18 cellular contexts compared by ENCODE assay signal in the genomic region with DNA sequence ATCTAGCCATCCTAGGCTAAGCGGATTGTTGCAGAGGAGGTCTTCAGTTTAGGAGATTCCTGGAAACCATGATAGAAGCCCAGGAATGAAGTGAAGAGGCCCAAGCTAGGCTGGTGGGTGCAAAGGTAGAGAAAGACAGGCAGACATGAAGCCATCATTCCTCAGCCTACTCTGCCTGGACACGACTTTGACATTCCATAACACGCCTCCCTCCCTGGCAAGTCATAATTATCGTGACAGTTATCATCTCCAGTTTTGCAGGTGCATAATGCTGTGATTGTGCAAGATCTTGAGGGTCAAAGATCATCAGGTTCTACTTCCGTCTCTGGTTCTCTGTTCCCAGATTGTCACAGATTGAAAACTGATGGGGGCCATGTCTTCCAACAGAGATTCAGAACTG. TPM values are rescaled to one million over a fixed set of nuclear protein-coding genes. Genes with fewer than 3 reads are reported as not detected.
DNase-seq lines count a peak whose midpoint lies in the region; ATAC-seq, FAIRE-seq and TF ChIP-seq lines count a peak whose summit lies in the region.
"Had no signal": no experiment of that assay in that cellular context is flagged by ENCODE, and none has a peak within 500 bp of the region (broad histone marks: within the 10 kb centered on the region; RNA-seq: fewer than 3 reads in every experiment).

No MANE protein-coding gene starts in this region.

- no peak for TF ChIP-seq RAD21 in HepG2 (CRISPR knock-in tag; IDR thresholded peaks at IDR 0.05)

- FAIRE-seq in HepG2 (lab: Jason Lieb, UNC), result no peak
- FAIRE-seq: A549 had no signal

- no TSS peak for BruUV-seq in HepG2 (replicated peaks; lab: Mats Ljungman, UMichigan)

- no peaks in the 10 kb centered on the region for H3K36me3 ChIP-seq in HepG2 (replicated peaks in 1 of 2; ENCODE audit: control insufficient read depth in 1 of 2, insufficient read depth in 2 of 2, low read length in 2 of 2)
- no peaks in the 10 kb centered on the region for H3K36me3 ChIP-seq in right lobe of liver
- no peaks in the 10 kb centered on the region for H3K36me3 ChIP-seq in colonic mucosa
- no peaks in the 10 kb centered on the region for H3K36me3 ChIP-seq in mucosa of descending colon (ENCODE audit: low read depth)

- POLR2A ChIA-PET in HepG2 (lab: Yijun Ruan, JAX), result interaction anchor here (5.2 kb wide), 1 partner anchor 15 kb away, joined by 57 read pairs; the partner anchor contains the start of gene FZD5

- ATAC-seq in HepG2, result 0 out of 3 replicates have a peak, but pooled peaks have one; percentile 11
- ATAC-seq in right lobe of liver, result no peak
- ATAC-seq in mucosa of descending colon, result peak; percentile 56
- ATAC-seq in HG03457 (IDR thresholded peaks at IDR 0.05; ENCODE audit: unreplicated experiment), result no peak
- no peak for ATAC-seq in left ventricle myocardium superior
- ATAC-seq: A549 had no signal

- TF ChIP-seq EP300 in HepG2 (IDR thresholded peaks at IDR 0.05; ENCODE audit: low read depth in 2 of 2, low read length in 2 of 2) (no peak), HepG2 (CRISPR knock-in tag; IDR thresholded peaks at IDR 0.05; ENCODE audit: borderline replicate concordance) (no peak)

- H3K27me3 ChIP-seq in HepG2 (ENCODE audit: control insufficient read depth in 1 of 2, insufficient read depth in 2 of 2, low read length in 2 of 2) (no peaks in the 10 kb centered on the region), right lobe of liver (no peaks in the 10 kb centered on the region), colonic mucosa (no peaks in the 10 kb centered on the region)

- no peak overlapping the region for H2AFZ ChIP-seq in HepG2 (ENCODE audit: low read length)

- intact Hi-C loops in HepG2 (cut with micrococcal nuclease; ENCODE audit: unreplicated experiment) (no loop called here), right lobe of liver (cut with DNase I) (no loop called here), colonic mucosa (cut with DNase I) (no loop called here), mucosa of descending colon (cut with DNase I, micrococcal nuclease) (no loop called here), left ventricle myocardium superior (cut with micrococcal nuclease) (no loop called here)

- H3K9ac ChIP-seq in HepG2 (ENCODE audit: insufficient read depth, low read depth, low read length), result no peak overlapping the region
- no peak overlapping the region for H3K9ac ChIP-seq in colonic mucosa (ENCODE audit: low read depth in 2 of 2, low read length in 2 of 2)

- no peaks in the 10 kb centered on the region for H3K79me2 ChIP-seq in HepG2 (ENCODE audit: insufficient read depth, low read length)

- no peak for TF ChIP-seq CTCF in HepG2 (CRISPR knock-in tag; IDR thresholded peaks at IDR 0.05)
- no peak for TF ChIP-seq CTCF in right lobe of liver (IDR thresholded peaks at IDR 0.05)
- TF ChIP-seq CTCF in colonic mucosa (IDR thresholded peaks at IDR 0.05), result no peak
- no peak for TF ChIP-seq CTCF in mucosa of descending colon (IDR thresholded peaks at IDR 0.05)

- H3K9me3 ChIP-seq in HepG2 (ENCODE audit: low read length) (no peaks in the 10 kb centered on the region), right lobe of liver (no peaks in the 10 kb centered on the region), colonic mucosa (no peaks in the 10 kb centered on the region), mucosa of descending colon (no peaks in the 10 kb centered on the region)
- H3K9me3 ChIP-seq: A549, Caco-2 had no signal

- WGBS in HepG2 (ENCODE audit: low lambda C conversion rate), result 60% methylated on average over 5 of the region's 5 CpGs
- WGBS in right lobe of liver (ENCODE audit: insufficient coverage, low coverage, low lambda C conversion rate, missing lambda C conversion rate), result 50% methylated on average over 5 of the region's 5 CpGs

- H3K4me1 ChIP-seq in HepG2 (ENCODE audit: insufficient read depth, low read length), result peaks cover 78% of the 10 kb centered on the region
- peaks cover 0 to 35% (median 18%) of the 10 kb centered on the region in 4 donors for H3K4me1 ChIP-seq in right lobe of liver
- no peaks in the 10 kb centered on the region for H3K4me1 ChIP-seq in colonic mucosa
- H3K4me1 ChIP-seq in mucosa of descending colon (ENCODE audit: low read depth), result peaks cover 22% of the 10 kb centered on the region

- H3K4me3 ChIP-seq in HepG2 (replicated peaks in 1 of 3; ENCODE audit: insufficient read depth in 1 of 3, low read depth in 2 of 3, low read length in 3 of 3), result no peak overlapping the region
- H3K4me3 ChIP-seq in right lobe of liver, result no peak overlapping the region
- H3K4me3 ChIP-seq in colonic mucosa, result no peak overlapping the region
- H3K4me3 ChIP-seq in mucosa of descending colon, result no peak overlapping the region
- H3K4me3 ChIP-seq: A549 had no signal

- CTCF ChIA-PET in HepG2 (lab: Yijun Ruan, JAX; ENCODE audit: low intra/inter-chr PET ratio, low total read pairs), result no interaction called here

- H3K4me2 ChIP-seq in HepG2 (ENCODE audit: low read depth, low read length), result no peak overlapping the region
- H3K4me2 ChIP-seq: A549 had no signal

- in situ Hi-C loops in HepG2 (cut with HindIII; ENCODE audit: extremely low pct_ligation_motif_present, low pct_unique_long_range_greater_than_20kb), result no loop called here

- H3K27ac ChIP-seq in HepG2 (ENCODE audit: extremely low read length, insufficient read depth, low read length) (no peak overlapping the region), right lobe of liver (no peak overlapping the region), colonic mucosa (no peak overlapping the region)

- no peak for DNase-seq in HepG2 (ENCODE audit: low spot score)
- DNase-seq in right lobe of liver, result no peak
- DNase-seq in colonic mucosa, result peak; percentile 74
- peak in 1 of 3 donors; percentile 58 for DNase-seq in mucosa of descending colon
- DNase-seq in left ventricle myocardium superior, result no peak
- DNase-seq in epidermal melanocyte (ENCODE audit: insufficient read length, low spot score), result no peak
- DNase-seq: CD4-positive, alpha-beta T cell; DMS153; GDM1; H7; Kasumi-1; MM.1S; NCI-H187; NCI-H2227 treated with DMSO at 0.1 percent for 48 hours; NCI-H524 had no signal

- TF ChIP-seq POLR2A in HepG2 (IDR thresholded peaks at IDR 0.05; ENCODE audit: insufficient read depth in 1 of 2, low read depth in 2 of 2, low read length in 2 of 2) (no peak), right lobe of liver (IDR thresholded peaks at IDR 0.05) (no peak)

- no peaks in the 10 kb centered on the region for H4K20me1 ChIP-seq in HepG2 (ENCODE audit: insufficient read depth, low read length)

TF ChIP-seq in HepG2, 621 proteins besides CTCF, POLR2A, EP300 and RAD21 (continues in another document):
- no peak for TF ChIP-seq RFX1 (IDR thresholded peaks at IDR 0.05)
- no peak for TF ChIP-seq MIER3 (CRISPR knock-in tag; IDR thresholded peaks at IDR 0.05; ENCODE audit: borderline replicate concordance)
- TF ChIP-seq, protein P1, sequence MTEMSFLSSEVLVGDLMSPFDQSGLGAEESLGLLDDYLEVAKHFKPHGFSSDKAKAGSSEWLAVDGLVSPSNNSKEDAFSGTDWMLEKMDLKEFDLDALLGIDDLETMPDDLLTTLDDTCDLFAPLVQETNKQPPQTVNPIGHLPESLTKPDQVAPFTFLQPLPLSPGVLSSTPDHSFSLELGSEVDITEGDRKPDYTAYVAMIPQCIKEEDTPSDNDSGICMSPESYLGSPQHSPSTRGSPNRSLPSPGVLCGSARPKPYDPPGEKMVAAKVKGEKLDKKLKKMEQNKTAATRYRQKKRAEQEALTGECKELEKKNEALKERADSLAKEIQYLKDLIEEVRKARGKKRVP (CRISPR knock-in tag; IDR thresholded peaks at IDR 0.05), result no peak
- TF ChIP-seq HDAC6 (IDR thresholded peaks at IDR 0.05; ENCODE audit: low read depth, low read length), result no peak
- no peak for TF ChIP-seq ZNF362 (CRISPR knock-in tag; IDR thresholded peaks at IDR 0.05; ENCODE audit: borderline replicate concordance)
- TF ChIP-seq SP1 (IDR thresholded peaks at IDR 0.05), result no peak
- no peak for TF ChIP-seq SP1 (CRISPR knock-in tag; IDR thresholded peaks at IDR 0.05)

RNA-seq across cellular contexts. Expression of gene FZD5, which starts 15.2 kb away (rescaled TPM):
- 28.9 and 34.3 TPM in 2 replicates for total RNA-seq in HepG2 (2016; rRNA removed; fragmentation: Illumina TruSeq; extraction: Trizol)
- total RNA-seq in HepG2 (2016; cell fraction: cytosol; rRNA removed; fragmentation: Illumina TruSeq; extraction: Trizol; ENCODE audit: low read depth), result 3.1 and 4.0 TPM in 2 replicates
- total RNA-seq in HepG2 (2016; cell fraction: insoluble cytoplasmic fraction; rRNA removed; fragmentation: Illumina TruSeq; extraction: Trizol), result 27.1 and 33.9 TPM in 2 replicates
- total RNA-seq in HepG2 (2016; cell fraction: membrane; rRNA removed; fragmentation: Illumina TruSeq; extraction: Trizol), result 17.9 and 18.6 TPM in 2 replicates
- total RNA-seq in HepG2 (2016; cell fraction: nucleus; rRNA removed; fragmentation: Illumina TruSeq; extraction: Trizol), result 49.9 and 55.0 TPM in 2 replicates
- 25.3 and 29.1 TPM in 2 replicates for polyA plus RNA-seq in HepG2 (2011; rRNA removed)
- polyA plus RNA-seq in HepG2 (2011; cell fraction: cytosol; rRNA removed), result 17.7 and 21.9 TPM in 2 replicates
- polyA plus RNA-seq in HepG2 (2011; cell fraction: nucleus; rRNA removed), result 46.8 and 48.3 TPM in 2 replicates
- 41.5 and 51.6 TPM in 2 replicates for polyA plus RNA-seq in HepG2 (2012)
- polyA plus RNA-seq in HepG2 (2016; cell fraction: cytosol; fragmentation: Illumina TruSeq; extraction: Trizol; ENCODE audit: low read depth), result 1.9 and 2.0 TPM in 2 replicates
- 21.1 and 22.9 TPM in 2 replicates for polyA plus RNA-seq in HepG2 (2016; cell fraction: insoluble cytoplasmic fraction; fragmentation: Illumina TruSeq; extraction: Trizol; ENCODE audit: low read depth)
- 6.8 and 7.4 TPM in 2 replicates for polyA plus RNA-seq in HepG2 (2016; cell fraction: membrane; fragmentation: Illumina TruSeq; extraction: Trizol; ENCODE audit: low read depth)
- polyA plus RNA-seq in HepG2 (2016; cell fraction: nucleus; fragmentation: Illumina TruSeq; extraction: Trizol; ENCODE audit: insufficient read depth, low read depth), result 38.4 and 40.1 TPM in 2 replicates
- polyA minus RNA-seq in HepG2 (2011; rRNA and poly(A)+ RNA removed; ENCODE audit: low replicate concordance), result 4.3 and 130 TPM in 2 replicates
- 61.0 and 69.9 TPM in 2 replicates for polyA minus RNA-seq in HepG2 (2011; cell fraction: cytosol; rRNA and poly(A)+ RNA removed)
- polyA minus RNA-seq in HepG2 (2011; cell fraction: nucleus; rRNA and poly(A)+ RNA removed), result 116 and 135 TPM in 2 replicates
- total RNA-seq in right lobe of liver, result 10 to 100 TPM; 18.5 to 37.4 (median 29.3) TPM
- 100 to 1,000 TPM; 103 to 119 TPM for total RNA-seq in colonic mucosa
- 100 to 1,000 TPM in 2 of 3 donors, 10 to 100 TPM in 1; 89.9 to 140 (median 125) TPM for total RNA-seq in mucosa of descending colon
- total RNA-seq in left ventricle myocardium superior, result 4.8 TPM

Comparison
In these comparisons a context has a peak if more than half of its experiments do, and no peak if none do; other contexts are left out.
1. ATAC-seq: peak in HepG2 (single experiment) and mucosa of descending colon (single experiment); none in right lobe of liver (0 of 4), HG03457 (single experiment) and left ventricle myocardium superior (single experiment).